2 cellular contexts compared by ENCODE assay signal in genomic region chr15:70587896-70588567, GRCh38.
TF ChIP-seq lines count a peak whose summit lies in the region.

No MANE protein-coding gene starts in this region.

TF ChIP-seq in IMR-90, 13 proteins besides CTCF, POLR2A, EP300 and RAD21:
- TF ChIP-seq SMC3 (IDR thresholded peaks at IDR 0.05; ENCODE audit: low read depth, low read length) (no peak), NFE2L2 (IDR thresholded peaks at IDR 0.05; ENCODE audit: low read depth, low read length) (no peak), FOS (IDR thresholded peaks at IDR 0.05; ENCODE audit: low read depth, low read length) (no peak), CEBPB (IDR thresholded peaks at IDR 0.05; ENCODE audit: low read depth, low read length) (no peak), USF2 (IDR thresholded peaks at IDR 0.05; ENCODE audit: low read depth, low read length) (no peak), MAZ (IDR thresholded peaks at IDR 0.05; ENCODE audit: borderline replicate concordance, low read depth, low read length) (no peak), MAFK (IDR thresholded peaks at IDR 0.05; ENCODE audit: low read depth, low read length) (no peak), RCOR1 (IDR thresholded peaks at IDR 0.05; ENCODE audit: insufficient replicate concordance, low read length) (no peak), RFX5 (IDR thresholded peaks at IDR 0.05; ENCODE audit: low read depth, low read length) (no peak), ELK1 (IDR thresholded peaks at IDR 0.05; ENCODE audit: borderline replicate concordance, low read depth, low read length) (no peak), MXI1 (IDR thresholded peaks at IDR 0.05; ENCODE audit: borderline replicate concordance, low read depth, low read length) (no peak), BHLHE40 (IDR thresholded peaks at IDR 0.05; ENCODE audit: low read depth, low read length) (no peak), CHD1 (IDR thresholded peaks at IDR 0.05; ENCODE audit: low read depth, low read length) (no peak)

TF ChIP-seq in H1, 55 proteins besides CTCF, POLR2A, EP300 and RAD21:
- TF ChIP-seq CHD2 (IDR thresholded peaks at IDR 0.05; ENCODE audit: low read length): no peak
- TF ChIP-seq RXRA (IDR thresholded peaks at IDR 0.05; ENCODE audit: insufficient read depth, low read depth, low read length): no peak
- TF ChIP-seq SUZ12 (IDR thresholded peaks at IDR 0.05; ENCODE audit: low read length): no peak
- no peak for TF ChIP-seq CHD7 (IDR thresholded peaks at IDR 0.05; ENCODE audit: insufficient replicate concordance, low read length)
- no peak for TF ChIP-seq SRF (IDR thresholded peaks at IDR 0.05; ENCODE audit: low read depth, low read length)
- TF ChIP-seq JUN (IDR thresholded peaks at IDR 0.05; ENCODE audit: low read depth, low read length): no peak
- TF ChIP-seq SIRT6 (IDR thresholded peaks at IDR 0.05; ENCODE audit: low read length): no peak
- no peak for TF ChIP-seq CEBPB (IDR thresholded peaks at IDR 0.05; ENCODE audit: low read depth, low read length)
- no peak for TF ChIP-seq USF2 (IDR thresholded peaks at IDR 0.05; ENCODE audit: low read length)
